In the genomic region with DNA sequence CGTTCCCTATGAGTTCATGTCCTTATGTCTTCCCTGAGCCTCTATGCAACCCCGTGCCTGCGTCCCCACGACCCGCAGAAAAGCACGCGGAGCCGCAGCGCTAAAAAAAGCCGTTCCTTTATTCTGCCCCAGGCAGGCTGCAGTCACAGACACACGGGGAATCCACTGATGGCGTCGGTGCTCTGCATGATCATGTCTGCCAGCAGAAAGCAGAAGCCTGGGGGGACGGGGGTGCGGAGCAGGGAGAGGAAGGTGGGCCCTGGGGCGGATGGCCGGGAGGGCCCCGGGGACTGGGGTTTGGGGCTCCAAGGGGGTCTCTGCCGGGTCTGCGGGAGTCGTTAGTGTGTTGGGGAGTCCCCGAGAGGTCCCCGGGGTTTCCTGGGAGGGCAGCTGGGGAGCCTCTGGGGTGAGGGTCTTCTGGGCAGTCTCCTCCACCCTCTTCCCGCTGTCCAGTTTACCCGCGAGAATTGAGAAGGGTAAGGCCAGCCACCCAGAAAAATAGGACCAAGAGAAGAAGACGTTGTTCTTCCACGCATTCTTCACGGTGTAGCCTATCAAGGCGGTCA, we compare ENCODE assay signal across 9 cellular contexts. TPM values are rescaled to one million over a fixed set of nuclear protein-coding genes. Genes with fewer than 3 reads are reported as not detected.
DNase-seq lines count a peak whose midpoint lies in the region; ATAC-seq lines count a peak whose summit lies in the region.
"Had no signal": no experiment of that assay in that cellular context is flagged by ENCODE, and none has a peak within 500 bp of the region (broad histone marks: within the 10 kb centered on the region; RNA-seq: fewer than 3 reads in every experiment).

No MANE protein-coding gene starts in this region.

- H3K4me1 ChIP-seq in adipocyte (ENCODE audit: control insufficient read depth, insufficient read depth, low read length) (peaks cover 32% of the 10 kb centered on the region), iPS-20b (ENCODE audit: insufficient read depth, low read length) (peaks cover 15% of the 10 kb centered on the region)

- H3K4me3 ChIP-seq in adipocyte (ENCODE audit: low read length) = peak overlapping the region; percentile 100
- peak overlapping the region; percentile 97 for H3K4me3 ChIP-seq in iPS-20b (ENCODE audit: low read length)

- H3K4me1 Mint-ChIP-seq in activated CD8-positive, alpha-beta memory T cell treated with anti-CD3 and anti-CD28 coated beads, Interleukin-2, amount 10 ng/mL, durations not matched to agents 7 days and 5 days = peaks cover 47% of the 10 kb centered on the region

- no peaks in the 10 kb centered on the region for H3K27me3 Mint-ChIP-seq in activated CD8-positive, alpha-beta memory T cell treated with anti-CD3 and anti-CD28 coated beads, Interleukin-2, amount 10 ng/mL, durations not matched to agents 7 days and 5 days

- H3K27ac Mint-ChIP-seq in activated CD8-positive, alpha-beta memory T cell treated with anti-CD3 and anti-CD28 coated beads, Interleukin-2, amount 10 ng/mL, durations not matched to agents 7 days and 5 days = peak overlapping the region; percentile 98

- H3K36me3 ChIP-seq in adipocyte (ENCODE audit: control insufficient read depth, insufficient read depth, low read length, severe bottlenecking) = no peaks in the 10 kb centered on the region
- no peaks in the 10 kb centered on the region for H3K36me3 ChIP-seq in iPS-20b (ENCODE audit: insufficient read depth, low read depth, low read length)

- H3K4me3 Mint-ChIP-seq in activated CD8-positive, alpha-beta memory T cell treated with anti-CD3 and anti-CD28 coated beads, Interleukin-2, amount 10 ng/mL, durations not matched to agents 7 days and 5 days = peak overlapping the region; percentile 97

- ATAC-seq in activated CD8-positive, alpha-beta memory T cell treated with anti-CD3 and anti-CD28 coated beads, Interleukin-2, amount 10 ng/mL, durations not matched to agents 7 days and 5 days = peak; percentile 0

- H3K9me3 Mint-ChIP-seq in activated CD8-positive, alpha-beta memory T cell treated with anti-CD3 and anti-CD28 coated beads, Interleukin-2, amount 10 ng/mL, durations not matched to agents 7 days and 5 days (ENCODE audit: low read depth) = no peaks in the 10 kb centered on the region

- H3K9ac ChIP-seq in adipocyte (ENCODE audit: low read length) (peak overlapping the region; percentile 93), iPS-20b (ENCODE audit: low read depth, low read length) (peak overlapping the region; percentile 89)

- peak overlapping the region; percentile 98 for H3K27ac ChIP-seq in iPS-20b (ENCODE audit: low read length)

- DNase-seq in activated CD8-positive, alpha-beta memory T cell treated with anti-CD3 and anti-CD28 coated beads, Interleukin-2, amount 10 ng/mL, durations not matched to agents 7 days and 5 days = no peak
- no peak for DNase-seq in activated CD8-positive, alpha-beta memory T cell treated with anti-CD3 and anti-CD28 coated beads for 24 hours
- DNase-seq in NOMO-1 treated with DMSO at 0.1 percent for 48 hours (lab: John Stamatoyannopoulos, UW; ENCODE audit: unreplicated experiment) (peak; percentile 37), adipocyte (ENCODE audit: low read depth) (peak; percentile 57), SHP77 treated with DMSO at 0.1 percent for 48 hours (lab: John Stamatoyannopoulos, UW) (no peak), NCI-H82 (lab: John Stamatoyannopoulos, UW) (no peak)
- peak; percentile 14 to 37 for DNase-seq in stimulated activated CD4-positive, alpha-beta T cell treated with anti-CD3 and anti-CD28 coated beads, Interleukin-4, amount 100 ng/mL, for 4 hours

- H3K36me3 Mint-ChIP-seq in activated CD8-positive, alpha-beta memory T cell treated with anti-CD3 and anti-CD28 coated beads, Interleukin-2, amount 10 ng/mL, durations not matched to agents 7 days and 5 days = peaks cover 29% of the 10 kb centered on the region

- H3K9me3 ChIP-seq in adipocyte (ENCODE audit: control insufficient read depth, low read length) (no peaks in the 10 kb centered on the region), iPS-20b (ENCODE audit: insufficient read depth, low read depth, low read length) (no peaks in the 10 kb centered on the region)

- CTCF ChIA-PET in activated CD8-positive, alpha-beta memory T cell treated with anti-CD3 and anti-CD28 coated beads, Interleukin-2, amount 10 ng/mL, durations not matched to agents 7 days and 5 days (lab: Charles Lee) = interaction anchor here (0.7 to 7.9 kb wide), 6 partner anchors 9 to 72 kb away, joined by 3 to 97 read pairs (median 4); no protein-coding TSS in a partner anchor

- H3K27me3 ChIP-seq in adipocyte (replicated peaks; ENCODE audit: control insufficient read depth, insufficient read depth, low read length) = no peaks in the 10 kb centered on the region
- H3K27me3 ChIP-seq in iPS-20b (ENCODE audit: insufficient read depth, low read length) = no peaks in the 10 kb centered on the region

RNA-seq across cellular contexts. Expression of a gene that starts 0.9 kb away (rescaled TPM):
- total RNA-seq in activated CD8-positive, alpha-beta memory T cell treated with anti-CD3 and anti-CD28 coated beads, Interleukin-2, amount 10 ng/mL, durations not matched to agents 7 days and 5 days = 100 to 1,000 TPM; 121 to 123 TPM

RNA-seq across cellular contexts. Expression of a gene that starts 1.7 kb away (rescaled TPM):
- total RNA-seq in activated CD8-positive, alpha-beta memory T cell treated with anti-CD3 and anti-CD28 coated beads, Interleukin-2, amount 10 ng/mL, durations not matched to agents 7 days and 5 days = 10 to 100 TPM; 19.1 to 27.8 TPM
- total RNA-seq: glomerular endothelial cell had no signal

RNA-seq across cellular contexts. Expression of a gene that starts 5.4 kb away (rescaled TPM):
- 1,000 to 10,000 TPM in 1 of 2 experiments, 100 to 1,000 TPM in 1; 852 to 1,014 TPM for total RNA-seq in activated CD8-positive, alpha-beta memory T cell treated with anti-CD3 and anti-CD28 coated beads, Interleukin-2, amount 10 ng/mL, durations not matched to agents 7 days and 5 days
- total RNA-seq: glomerular endothelial cell had no signal

RNA-seq across cellular contexts. Expression of a gene that starts 20.7 kb away (rescaled TPM):
- under 1 TPM in 1 of 2 experiments, not detected in 1; 0.23 TPM for total RNA-seq in activated CD8-positive, alpha-beta memory T cell treated with anti-CD3 and anti-CD28 coated beads, Interleukin-2, amount 10 ng/mL, durations not matched to agents 7 days and 5 days
- total RNA-seq: glomerular endothelial cell had no signal

RNA-seq across cellular contexts. Expression of a gene that starts 23.3 kb away (rescaled TPM):
- not detected for total RNA-seq in activated CD8-positive, alpha-beta memory T cell treated with anti-CD3 and anti-CD28 coated beads, Interleukin-2, amount 10 ng/mL, durations not matched to agents 7 days and 5 days
- total RNA-seq: glomerular endothelial cell had no signal

Comparison
In these comparisons a context has a peak if more than half of its experiments do, and no peak if none do; other contexts are left out.
1. DNase-seq: peak in NOMO-1 treated with DMSO at 0.1 percent for 48 hours (single experiment), adipocyte (single experiment) and stimulated activated CD4-positive, alpha-beta T cell treated with anti-CD3 and anti-CD28 coated beads, Interleukin-4, amount 100 ng/mL, for 4 hours (2 of 2); none in activated CD8-positive, alpha-beta memory T cell treated with anti-CD3 and anti-CD28 coated beads, Interleukin-2, amount 10 ng/mL, durations not matched to agents 7 days and 5 days (single experiment), activated CD8-positive, alpha-beta memory T cell treated with anti-CD3 and anti-CD28 coated beads for 24 hours (single experiment), SHP77 treated with DMSO at 0.1 percent for 48 hours (single experiment) and NCI-H82 (single experiment).